ENCODE assay signal across 8 cellular contexts in genomic region chr7:91264924-91265681, GRCh38. TPM values are rescaled to one million over a fixed set of nuclear protein-coding genes. Genes with fewer than 3 reads are reported as not detected.
DNase-seq lines count a peak whose midpoint lies in the region; ATAC-seq and TF ChIP-seq lines count a peak whose summit lies in the region.

No MANE protein-coding gene starts in this region.

- H3K9me2 ChIP-seq in PC-9 (ENCODE audit: insufficient read depth) = no peaks in the 10 kb centered on the region

- peak overlapping the region; percentile 89 for H3K4me2 ChIP-seq in PC-9

- 0 out of 2 replicates have a peak, but pooled peaks cover 3% of the 10 kb centered on the region for H4K20me1 ChIP-seq in PC-9 (ENCODE audit: insufficient read depth)

- H3K9me3 ChIP-seq in HUES6 (ENCODE audit: control insufficient read depth, insufficient read depth, low read depth, low read length) = no peaks in the 10 kb centered on the region
- no peaks in the 10 kb centered on the region for H3K9me3 ChIP-seq in PC-9 (ENCODE audit: insufficient read depth, low read depth)
- H3K9me3 ChIP-seq in colonic mucosa = no peaks in the 10 kb centered on the region

- peak overlapping the region; percentile 67 for H3K4me3 ChIP-seq in GM06990 (replicated peaks; ENCODE audit: low read depth, low read length)
- peak overlapping the region; percentile 79 for H3K4me3 ChIP-seq in HUES6 (ENCODE audit: low read depth, low read length)
- H3K4me3 ChIP-seq in PC-9 = peak overlapping the region; percentile 60
- peak overlapping the region; percentile 72 for H3K4me3 ChIP-seq in colonic mucosa

- peak overlapping the region; percentile 91 to 93 for H3K4me3 Mint-ChIP-seq in stimulated activated naive B cell treated with anti-CD40 and anti-IgM and Interleukin-4, amounts not matched to agents 10 μg/mL and 1 μg/mL and 100 μg/mL, for 72 hours

- H3F3A ChIP-seq in PC-9 (ENCODE audit: insufficient read depth, low read depth) = no peaks in the 10 kb centered on the region

- H3K4me1 Mint-ChIP-seq in stimulated activated naive B cell treated with anti-CD40 and anti-IgM and Interleukin-4, amounts not matched to agents 10 μg/mL and 1 μg/mL and 100 μg/mL, for 72 hours = peaks cover 10 to 20% of the 10 kb centered on the region in 2 donors

- H3K9me3 Mint-ChIP-seq in stimulated activated naive B cell treated with anti-CD40 and anti-IgM and Interleukin-4, amounts not matched to agents 10 μg/mL and 1 μg/mL and 100 μg/mL, for 72 hours = no peaks in the 10 kb centered on the region

- H3K27me3 ChIP-seq in GM06990 (replicated peaks; ENCODE audit: control insufficient read depth, insufficient read depth, low read length) (no peaks in the 10 kb centered on the region), HUES6 (ENCODE audit: control insufficient read depth, insufficient read depth, low read length) (peaks cover 88% of the 10 kb centered on the region), PC-9 (ENCODE audit: insufficient read depth, low read depth) (peaks cover 17% of the 10 kb centered on the region; the same call in 1 of the 2 replicates), colonic mucosa (no peaks in the 10 kb centered on the region)

- peak overlapping the region; percentile 78 for H2AFZ ChIP-seq in PC-9

- DNase-seq in GM06990 (ENCODE audit: extremely low read depth, insufficient read length) = peak; percentile 70
- peak in 1 of 2 experiments; percentile 58 for DNase-seq in PC-9
- peak; percentile 43 for DNase-seq in colonic mucosa
- DNase-seq in left lobe of liver (ENCODE audit: low spot score) = peak; percentile 54
- DNase-seq in stimulated activated naive B cell treated with anti-CD40 and anti-IgM and Interleukin-4, amounts not matched to agents 10 μg/mL and 1 μg/mL and 100 μg/mL, for 72 hours = peak; percentile 26
- no peak for DNase-seq in amniotic stem cell (lab: John Stamatoyannopoulos, UW)

- H3K79me2 ChIP-seq in PC-9 (ENCODE audit: low read depth) = no peaks in the 10 kb centered on the region

- no peaks in the 10 kb centered on the region for H3K36me3 ChIP-seq in GM06990 (ENCODE audit: control insufficient read depth, insufficient read depth, low read length)
- no peaks in the 10 kb centered on the region for H3K36me3 ChIP-seq in HUES6 (ENCODE audit: control insufficient read depth, insufficient read depth, low read length)
- H3K36me3 ChIP-seq in PC-9 (ENCODE audit: low read depth) = no peaks in the 10 kb centered on the region
- no peaks in the 10 kb centered on the region for H3K36me3 ChIP-seq in colonic mucosa

- intact Hi-C loops in PC-9 (cut with micrococcal nuclease; ENCODE audit: unreplicated experiment) (loop anchor here (1.0 to 10.0 kb wide), 6 partner anchors 15 to 517 kb away; no protein-coding TSS in a partner anchor), colonic mucosa (cut with DNase I) (loop anchor here (10.0 kb wide), 2 partner anchors 180 to 510 kb away; no protein-coding TSS in a partner anchor)

- H3K27me3 Mint-ChIP-seq in stimulated activated naive B cell treated with anti-CD40 and anti-IgM and Interleukin-4, amounts not matched to agents 10 μg/mL and 1 μg/mL and 100 μg/mL, for 72 hours = peaks cover 36 to 43% of the 10 kb centered on the region in 2 donors

- peaks cover 6 to 8% of the 10 kb centered on the region in 2 donors for H3K36me3 Mint-ChIP-seq in stimulated activated naive B cell treated with anti-CD40 and anti-IgM and Interleukin-4, amounts not matched to agents 10 μg/mL and 1 μg/mL and 100 μg/mL, for 72 hours

- H3K27ac ChIP-seq in HUES6 (ENCODE audit: low read depth, low read length) = no peak overlapping the region
- no peak overlapping the region for H3K27ac ChIP-seq in PC-9
- H3K27ac ChIP-seq in colonic mucosa = peak overlapping the region; percentile 96

- no TSS peak for BruUV-seq in PC-9 (replicated peaks; lab: Mats Ljungman, UMichigan)

- H3K9ac ChIP-seq in HUES6 (ENCODE audit: low read length) = peak overlapping the region; percentile 52
- H3K9ac ChIP-seq in colonic mucosa (ENCODE audit: low read depth in 2 of 2, low read length in 2 of 2) = peak overlapping the region; percentile 55 to 77

- ATAC-seq in GM21529 (IDR thresholded peaks at IDR 0.05; ENCODE audit: unreplicated experiment) (peak; percentile 32), left lobe of liver (peak; percentile 46)
- ATAC-seq in stimulated activated naive B cell treated with anti-CD40 and anti-IgM and Interleukin-4, amounts not matched to agents 10 μg/mL and 1 μg/mL and 100 μg/mL, for 72 hours (replicated peaks) = peak; percentile 44 to 52

- TF ChIP-seq CTCF in GM06990 (IDR thresholded peaks at IDR 0.05; ENCODE audit: insufficient read depth, low read length, poor library complexity, severe bottlenecking) (no peak), PC-9 (conservative IDR thresholded peaks at IDR 0.05) (no peak), colonic mucosa (IDR thresholded peaks at IDR 0.05) (no peak)

- H3K4me1 ChIP-seq in HUES6 (ENCODE audit: control insufficient read depth, insufficient read depth, low read length) (peaks cover 16% of the 10 kb centered on the region), PC-9 (replicated peaks; ENCODE audit: insufficient read depth) (0 out of 2 replicates have a peak, but pooled peaks cover 6% of the 10 kb centered on the region), colonic mucosa (peaks cover 4% of the 10 kb centered on the region)

- CTCF ChIA-PET in PC-9 (lab: Charles Lee) = interaction anchor here (0.6 to 0.7 kb wide), 3 partner anchors 17 to 181 kb away, joined by 3 to 4 read pairs (median 4); no protein-coding TSS in a partner anchor

- H3K27ac Mint-ChIP-seq in stimulated activated naive B cell treated with anti-CD40 and anti-IgM and Interleukin-4, amounts not matched to agents 10 μg/mL and 1 μg/mL and 100 μg/mL, for 72 hours = peak overlapping the region; percentile 87

- POLR2A ChIA-PET in PC-9 (lab: Charles Lee; ENCODE audit: unreplicated experiment) = interaction anchor here (0.7 kb wide), 1 partner anchor 336 kb away, joined by 3 read pairs; no protein-coding TSS in a partner anchor

RNA-seq across cellular contexts. Expression of gene FZD1, which starts 0.9 kb away (rescaled TPM):
- total RNA-seq in PC-9 (2021) = 2.6 and 2.8 TPM in 2 replicates
- 1 to 10 TPM; 8.1 to 9.8 TPM for total RNA-seq in colonic mucosa
- total RNA-seq in left lobe of liver = 2.0 TPM
